8 cellular contexts compared by ENCODE assay signal in the genomic region with DNA sequence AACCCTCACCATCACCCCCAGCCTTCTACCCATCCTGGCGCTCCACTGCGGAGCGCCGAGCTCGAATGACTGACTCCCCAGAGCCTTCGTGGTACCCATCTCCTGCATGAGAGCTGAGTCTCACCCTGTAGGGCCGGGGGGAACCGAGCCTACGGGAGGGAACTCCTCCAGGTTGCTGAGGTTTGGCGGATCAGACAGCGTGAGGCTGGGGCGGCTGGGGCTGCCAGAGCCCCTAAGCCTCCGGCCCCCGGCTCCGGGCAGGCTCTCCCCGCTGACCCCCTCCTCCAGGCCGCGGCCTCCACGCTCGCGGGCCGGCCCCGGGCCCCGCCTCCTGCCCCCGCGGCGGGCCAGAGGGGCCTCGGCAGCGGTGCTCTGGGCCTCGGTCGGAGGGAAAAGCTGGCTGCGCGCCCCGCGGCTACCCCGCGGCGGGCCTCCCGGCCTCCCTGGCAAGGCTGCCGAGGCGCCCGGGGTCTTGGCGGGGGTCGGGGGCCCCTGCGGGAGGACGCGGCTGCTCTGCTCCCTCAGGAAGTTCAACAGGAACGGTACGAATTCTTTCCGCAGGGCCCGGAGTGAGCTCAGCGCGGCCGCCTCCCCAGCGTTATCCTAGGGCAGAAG. TPM values are rescaled to one million over a fixed set of nuclear protein-coding genes. Genes with fewer than 3 reads are reported as not detected.
DNase-seq lines count a peak whose midpoint lies in the region; ATAC-seq and TF ChIP-seq lines count a peak whose summit lies in the region.

No MANE protein-coding gene starts in this region.

- H3K4ac ChIP-seq in IMR-90 (ENCODE audit: low read depth, low read length), result peak overlapping the region; percentile 80; the same call in 1 of the 2 replicates

- no peak for TF ChIP-seq RAD21 in IMR-90 (IDR thresholded peaks at IDR 0.05; ENCODE audit: low read length)

- H3K9me3 ChIP-seq in CD8-positive, alpha-beta T cell (ENCODE audit: low read length), result no peaks in the 10 kb centered on the region
- H3K9me3 ChIP-seq in IMR-90 (ENCODE audit: control insufficient read depth, insufficient read depth, low read length) (no peaks in the 10 kb centered on the region), right atrium auricular region (no peaks in the 10 kb centered on the region)

- H3K4me2 ChIP-seq in IMR-90 (ENCODE audit: low read depth, low read length), result peak overlapping the region; percentile 73

- peak overlapping the region; percentile 95 for H2AK9ac ChIP-seq in IMR-90 (replicated peaks; ENCODE audit: low read depth, low read length, poor library complexity)

- peaks cover 31% of the 10 kb centered on the region for H3K36me3 Mint-ChIP-seq in CD8-positive, alpha-beta T cell
- peaks cover 23% of the 10 kb centered on the region for H3K36me3 Mint-ChIP-seq in activated naive CD4-positive, alpha-beta T cell treated with anti-CD3 and anti-CD28 coated beads, Interleukin-2, amount 10 ng/mL, durations not matched to agents 7 days and 5 days

- POLR2A ChIA-PET in CD8-positive, alpha-beta T cell (lab: Charles Lee), result no interaction called here
- POLR2A ChIA-PET in IMR-90 (lab: Charles Lee; ENCODE audit: unreplicated experiment), result interaction anchor here (0.5 kb wide), 1 partner anchor 438 kb away, joined by 5 read pairs; no protein-coding TSS in a partner anchor

- TF ChIP-seq POLR2A in IMR-90 (IDR thresholded peaks at IDR 0.05; ENCODE audit: low read depth, low read length), result no peak

- peak overlapping the region; percentile 32 for H3K27ac Mint-ChIP-seq in CD8-positive, alpha-beta T cell
- peak overlapping the region; percentile 45 for H3K27ac Mint-ChIP-seq in activated naive CD4-positive, alpha-beta T cell treated with anti-CD3 and anti-CD28 coated beads, Interleukin-2, amount 10 ng/mL, durations not matched to agents 7 days and 5 days

- no peaks in the 10 kb centered on the region for H3K27me3 ChIP-seq in CD8-positive, alpha-beta T cell (ENCODE audit: insufficient read depth, low read length)
- H3K27me3 ChIP-seq in IMR-90 (ENCODE audit: control insufficient read depth, insufficient read depth, low read length) (no peaks in the 10 kb centered on the region), right atrium auricular region (no peaks in the 10 kb centered on the region)

- no peak for DNase-seq in CD8-positive, alpha-beta T cell
- DNase-seq in GM20000 (ENCODE audit: low spot score), result peak; percentile 73
- no peak for DNase-seq in IMR-90
- peak; percentile 42 for DNase-seq in activated naive CD4-positive, alpha-beta T cell treated with anti-CD3 and anti-CD28 coated beads, Interleukin-2, amount 10 ng/mL, durations not matched to agents 7 days and 5 days
- DNase-seq in right atrium auricular region (ENCODE audit: low spot score), result no peak
- no peak for DNase-seq in skeletal muscle cell (ENCODE audit: low read depth)
- DNase-seq in HPDE6-E6E7 (ENCODE audit: extremely low spot score), result no peak
- DNase-seq in T1000 (lab: John Stamatoyannopoulos, UW), result no peak

- H3K4me3 ChIP-seq in CD8-positive, alpha-beta T cell (ENCODE audit: low read depth, low read length), result peak overlapping the region; percentile 78
- H3K4me3 ChIP-seq in IMR-90 (ENCODE audit: insufficient read depth, low read depth, low read length), result peak overlapping the region; percentile 90
- H3K4me3 ChIP-seq in right atrium auricular region, result peak overlapping the region; percentile 87 to 94
- peak overlapping the region; percentile 73 for H3K4me3 ChIP-seq in skeletal muscle cell (ENCODE audit: low read depth, low read length)

- H3K23ac ChIP-seq in IMR-90 (ENCODE audit: low read depth, low read length), result peak overlapping the region; percentile 96; the same call in 1 of the 2 replicates

- intact Hi-C loops in CD8-positive, alpha-beta T cell (cut with DNase I, micrococcal nuclease), result loop anchor here (2.0 to 10.0 kb wide), 7 partner anchors 159 to 531 kb away; partner anchors contain the start of genes GANC (in 2 of the 2), STARD9 (in 2 of the 2), TMEM87A (in 2 of the 2) and ZNF106 (in 2 of the 2)
- intact Hi-C loops in IMR-90 (cut with micrococcal nuclease), result loop anchor here (1.0 kb wide), 1 partner anchor 190 kb away; no protein-coding TSS in a partner anchor

- BruUV-seq in IMR-90 (replicated peaks; lab: Mats Ljungman, UMichigan), result no TSS peak

- H2AK5ac ChIP-seq in IMR-90 (ENCODE audit: low read depth, low read length), result peak overlapping the region; percentile 43; the same call in 1 of the 2 replicates

- H3K9ac ChIP-seq in IMR-90 (ENCODE audit: low read depth, low read length), result peak overlapping the region; percentile 89

- no peak for TF ChIP-seq CTCF in CD8-positive, alpha-beta T cell (IDR thresholded peaks at IDR 0.05)
- no peak for TF ChIP-seq CTCF in GM20000 (IDR thresholded peaks at IDR 0.05; ENCODE audit: extremely low read depth, missing control alignments)
- TF ChIP-seq CTCF in IMR-90 (conservative IDR thresholded peaks at IDR 0.05; ENCODE audit: low read depth, low read length), result no peak
- no peak for TF ChIP-seq CTCF in right atrium auricular region (IDR thresholded peaks at IDR 0.05)

- 0% methylated on average over 15 of the region's 55 CpGs; no CpG with 5 or more reads in 1 of the 2 experiments for WGBS in IMR-90 (ENCODE audit: extremely low coverage in 2 of 2, insufficient read length in 1 of 2), 2 experiments

- no peaks in the 10 kb centered on the region for H3K27me3 Mint-ChIP-seq in CD8-positive, alpha-beta T cell (ENCODE audit: low read depth)
- no peaks in the 10 kb centered on the region for H3K27me3 Mint-ChIP-seq in activated naive CD4-positive, alpha-beta T cell treated with anti-CD3 and anti-CD28 coated beads, Interleukin-2, amount 10 ng/mL, durations not matched to agents 7 days and 5 days

- H3K14ac ChIP-seq in IMR-90 (replicated peaks; ENCODE audit: low read depth, low read length), result peak overlapping the region; percentile 2; the same call in 1 of the 2 replicates

- no peak overlapping the region for H2BK15ac ChIP-seq in IMR-90 (ENCODE audit: low read depth, low read length)

- no peak overlapping the region for H4K91ac ChIP-seq in IMR-90 (ENCODE audit: insufficient read depth, low read depth, low read length)

- in situ Hi-C loops in IMR-90 (cut with MboI; ENCODE audit: low sequenced_read_pairs), result no loop called here

- H3K9me3 Mint-ChIP-seq in CD8-positive, alpha-beta T cell, result no peaks in the 10 kb centered on the region
- no peaks in the 10 kb centered on the region for H3K9me3 Mint-ChIP-seq in activated naive CD4-positive, alpha-beta T cell treated with anti-CD3 and anti-CD28 coated beads, Interleukin-2, amount 10 ng/mL, durations not matched to agents 7 days and 5 days

- dilution Hi-C loops in IMR-90 (cut with HindIII; ENCODE audit: low sequenced_read_pairs, unreplicated experiment), result no loop called here

- H2BK120ac ChIP-seq in IMR-90 (ENCODE audit: low read depth, low read length), result no peak overlapping the region

- no peak overlapping the region for H4K5ac ChIP-seq in IMR-90 (ENCODE audit: low read depth, low read length)

- H2AFZ ChIP-seq in IMR-90 (replicated peaks; ENCODE audit: low read length, poor library complexity), result peak overlapping the region; percentile 100

- H3K56ac ChIP-seq in IMR-90 (ENCODE audit: extremely low read depth, insufficient read depth, low read length), result no peak overlapping the region

- ATAC-seq in CD8-positive, alpha-beta T cell, result peak; percentile 8
- peak; percentile 54 for ATAC-seq in IMR-90 (ENCODE audit: low read depth)

- peaks cover 11% of the 10 kb centered on the region; the same call in 1 of the 2 replicates for H3K9me1 ChIP-seq in IMR-90 (ENCODE audit: insufficient read depth, low read length)

- H3K79me1 ChIP-seq in IMR-90 (ENCODE audit: low read depth in 1 of 2, low read length in 2 of 2), result peaks cover 20 to 24% of the 10 kb centered on the region in 2 experiments

- no peak overlapping the region for H2BK20ac ChIP-seq in IMR-90 (ENCODE audit: low read depth, low read length)

- H3K36me3 ChIP-seq in CD8-positive, alpha-beta T cell (ENCODE audit: insufficient read depth, low read length), result peaks cover 26% of the 10 kb centered on the region
- peaks cover 36% of the 10 kb centered on the region for H3K36me3 ChIP-seq in IMR-90 (ENCODE audit: control insufficient read depth, insufficient read depth, low read length)
- peaks cover 40% of the 10 kb centered on the region for H3K36me3 ChIP-seq in right atrium auricular region

- peak overlapping the region; percentile 68 to 90; a peak in 2 of 4 replicates for H4K8ac ChIP-seq in IMR-90 (ENCODE audit: low read depth in 2 of 2, low read length in 2 of 2)

- CTCF ChIA-PET in CD8-positive, alpha-beta T cell (lab: Charles Lee), result interaction anchor here (4.4 kb wide), 1 partner anchor 190 kb away, joined by 16 read pairs; no protein-coding TSS in a partner anchor
- CTCF ChIA-PET in IMR-90 (lab: Yijun Ruan, JAX), result interaction anchor here (1.4 kb wide), 1 partner anchor 190 kb away, joined by 5 read pairs; no protein-coding TSS in a partner anchor
- CTCF ChIA-PET in activated naive CD4-positive, alpha-beta T cell treated with anti-CD3 and anti-CD28 coated beads, Interleukin-2, amount 10 ng/mL, durations not matched to agents 7 days and 5 days (lab: Charles Lee), result interaction anchor here (1.0 to 1.4 kb wide), 2 partner anchors 31 to 190 kb away, joined by 4 read pairs; no protein-coding TSS in a partner anchor

- H3K4me1 Mint-ChIP-seq in CD8-positive, alpha-beta T cell (ENCODE audit: low read depth), result peaks cover 22% of the 10 kb centered on the region
- peaks cover 20% of the 10 kb centered on the region for H3K4me1 Mint-ChIP-seq in activated naive CD4-positive, alpha-beta T cell treated with anti-CD3 and anti-CD28 coated beads, Interleukin-2, amount 10 ng/mL, durations not matched to agents 7 days and 5 days

- peak overlapping the region; percentile 79 for H2BK5ac ChIP-seq in IMR-90 (ENCODE audit: low read depth, low read length, poor library complexity, severe bottlenecking)

- H3K18ac ChIP-seq in IMR-90 (ENCODE audit: low read depth, low read length), result no peak overlapping the region

- H3K4me3 Mint-ChIP-seq in CD8-positive, alpha-beta T cell, result peak overlapping the region; percentile 80
- peak overlapping the region; percentile 75 for H3K4me3 Mint-ChIP-seq in activated naive CD4-positive, alpha-beta T cell treated with anti-CD3 and anti-CD28 coated beads, Interleukin-2, amount 10 ng/mL, durations not matched to agents 7 days and 5 days

- H3K4me1 ChIP-seq in CD8-positive, alpha-beta T cell (ENCODE audit: insufficient read depth, low read length), result peaks cover 14% of the 10 kb centered on the region
- H3K4me1 ChIP-seq in IMR-90 (ENCODE audit: control insufficient read depth, insufficient read depth, low read length), result peaks cover 8% of the 10 kb centered on the region
- H3K4me1 ChIP-seq in right atrium auricular region, result peaks cover 0 to 17% of the 10 kb centered on the region in 2 donors

- H3K27ac ChIP-seq in CD8-positive, alpha-beta T cell (ENCODE audit: low read depth, low read length), result peak overlapping the region; percentile 72
- H3K27ac ChIP-seq in IMR-90 (ENCODE audit: insufficient read depth, low read length), result peak overlapping the region; percentile 80
- H3K27ac ChIP-seq in right atrium auricular region, result peak overlapping the region; percentile 85 to 93

- peaks cover 11% of the 10 kb centered on the region for H4K20me1 ChIP-seq in IMR-90 (ENCODE audit: insufficient read depth, low read length)

RNA-seq across cellular contexts. Expression of gene CDAN1, which starts 0.6 kb away (rescaled TPM):
- 10 to 100 TPM; 23.9 to 24.0 TPM for total RNA-seq in CD8-positive, alpha-beta T cell
- total RNA-seq in IMR-90 (2012; rRNA removed) (4.7 TPM in 2 replicates), right atrium auricular region (1 to 10 TPM; 3.5 to 6.1 TPM)
- polyA plus RNA-seq in IMR-90 (2012; rRNA removed), result 5.6 and 6.3 TPM in 2 replicates
- 2.8 and 3.5 TPM in 2 replicates for polyA plus RNA-seq in IMR-90 (2012; cell fraction: cytosol; rRNA removed)
- polyA plus RNA-seq in IMR-90 (2012; cell fraction: nucleus; rRNA removed; ENCODE audit: low replicate concordance), result 15.4 and 18.7 TPM in 2 replicates

Comparison
In these comparisons a context has a peak if more than half of its experiments do, and no peak if none do; other contexts are left out.
1. DNase-seq: peak in GM20000 (single experiment) and activated naive CD4-positive, alpha-beta T cell treated with anti-CD3 and anti-CD28 coated beads, Interleukin-2, amount 10 ng/mL, durations not matched to agents 7 days and 5 days (single experiment); none in CD8-positive, alpha-beta T cell (0 of 7), IMR-90 (single experiment), right atrium auricular region (single experiment), skeletal muscle cell (single experiment), HPDE6-E6E7 (single experiment) and T1000 (single experiment).
2. Peak in every context shown above with its lines, with median percentiles within 50 percentile points of each other: H3K27ac ChIP-seq and H3K4me3 ChIP-seq.